In the genomic region with DNA sequence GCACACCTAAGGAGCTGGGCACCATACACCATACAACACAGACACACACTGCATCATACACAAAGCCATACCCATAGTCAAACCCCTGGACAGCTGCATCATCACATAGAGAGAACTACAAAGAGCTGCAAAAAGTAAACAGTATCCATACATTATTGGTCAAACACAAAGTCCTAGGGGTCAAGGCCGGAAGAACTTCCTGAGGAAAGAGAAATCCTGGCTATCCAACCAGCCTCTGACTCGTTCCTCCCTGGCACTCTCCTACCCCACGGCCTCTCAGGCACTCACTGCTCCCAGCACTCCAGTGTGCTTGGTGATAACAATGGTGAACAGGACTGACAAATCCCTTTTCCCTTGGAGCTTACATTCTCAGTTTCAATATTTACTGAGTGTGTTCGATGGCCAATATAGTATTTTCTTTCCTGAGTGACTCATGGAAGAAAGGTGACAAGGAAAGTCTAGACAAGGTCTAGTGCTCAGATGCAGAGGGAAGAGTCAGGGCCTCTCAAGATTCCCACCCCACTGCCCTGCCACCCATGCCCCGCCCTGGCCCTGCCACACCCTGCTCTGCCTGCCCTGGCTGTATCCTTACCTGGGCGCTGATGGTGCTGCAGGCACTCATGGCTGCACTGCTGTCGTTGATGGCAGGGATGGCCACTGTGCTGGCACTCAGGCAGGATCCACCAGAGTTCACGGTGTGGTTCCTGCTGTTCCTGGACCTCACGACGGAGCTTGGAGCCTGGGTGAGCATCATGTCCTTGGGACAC, we compare ENCODE assay signal across 24 cellular contexts. TPM values are rescaled to one million over a fixed set of nuclear protein-coding genes. Genes with fewer than 3 reads are reported as not detected.
DNase-seq lines count a peak whose midpoint lies in the region; ATAC-seq, FAIRE-seq and TF ChIP-seq lines count a peak whose summit lies in the region.
"Had no signal": no experiment of that assay in that cellular context is flagged by ENCODE, and none has a peak within 500 bp of the region (broad histone marks: within the 10 kb centered on the region; RNA-seq: fewer than 3 reads in every experiment).

No MANE protein-coding gene starts in this region.

- no peak overlapping the region for H2BK15ac ChIP-seq in neuronal stem cell (ENCODE audit: low read length)

- no peaks in the 10 kb centered on the region for H3K9me3 ChIP-seq in kidney (ENCODE audit: control insufficient read depth in 1 of 2, low read length in 2 of 2)
- H3K9me3 ChIP-seq in neuronal stem cell (replicated peaks in 1 of 2; ENCODE audit: control insufficient read depth in 2 of 2, insufficient read depth in 1 of 2, low read depth in 1 of 2, low read length in 2 of 2), result no peaks in the 10 kb centered on the region
- H3K9me3 ChIP-seq in transverse colon, result no peaks in the 10 kb centered on the region
- no peaks in the 10 kb centered on the region for H3K9me3 ChIP-seq in tibial nerve
- no peaks in the 10 kb centered on the region for H3K9me3 ChIP-seq in trophoblast cell (ENCODE audit: insufficient read depth, low read depth, low read length)
- H3K9me3 ChIP-seq: BE2C, Peyer's patch, SJCRH30 had no signal

- H3K4me3 ChIP-seq in kidney (ENCODE audit: low read length in 2 of 2) (no peak overlapping the region), neuronal stem cell (ENCODE audit: low read length in 2 of 2) (peak overlapping the region in 1 of 2 donors; percentile 65), transverse colon (no peak overlapping the region), tibial nerve (no peak overlapping the region), trophoblast cell (ENCODE audit: low read depth, low read length) (no peak overlapping the region)
- H3K4me3 ChIP-seq: Peyer's patch, SJCRH30 had no signal

- no peak overlapping the region for H3K9ac ChIP-seq in kidney (ENCODE audit: low read length in 2 of 2)
- H3K9ac ChIP-seq in neuronal stem cell (ENCODE audit: low read depth, low read length, poor library complexity), result peak overlapping the region; percentile 64
- no peak overlapping the region for H3K9ac ChIP-seq in trophoblast cell (ENCODE audit: low read length)
- H3K9ac ChIP-seq: KMS-11 had no signal

- DNase-seq in DMS53 treated with DMSO at 0.1 percent for 48 hours (lab: John Stamatoyannopoulos, UW; ENCODE audit: unreplicated experiment) (peak; percentile 1), kidney (peak; percentile 38), neuronal stem cell (ENCODE audit: low spot score) (no peak), transverse colon (peak; percentile 33), tibial nerve (ENCODE audit: low spot score in 2 of 2) (no peak), trophoblast cell (no peak)
- DNase-seq: BE2C; CD4-positive, CD25-positive, alpha-beta regulatory T cell; IMR-90; NCI-H1092 treated with DMSO at 0.1 percent for 48 hours; NCI-H146; NCI-H2029; NCI-H2227 treated with DMSO at 0.1 percent for 48 hours; NCI-H510A treated with DMSO at 0.1 percent for 48 hours; NCI-H774; NK-92 treated with Interleukin-12 subunit alpha and Interleukin-12 subunit beta, amount 100 ng/mL, for 24 hours; SJCRH30 had no signal

- no peak for TF ChIP-seq CTCF in kidney (IDR thresholded peaks at IDR 0.05; ENCODE audit: borderline replicate concordance, extremely low read depth, insufficient read depth)
- no peak for TF ChIP-seq CTCF in transverse colon (IDR thresholded peaks at IDR 0.05)
- TF ChIP-seq CTCF in tibial nerve (IDR thresholded peaks at IDR 0.05), result no peak

- H2AK5ac ChIP-seq in neuronal stem cell (ENCODE audit: low read depth, low read length), result no peak overlapping the region
- no peak overlapping the region for H2AK5ac ChIP-seq in trophoblast cell (ENCODE audit: low read length)

- no peak overlapping the region for H3K27ac ChIP-seq in kidney (ENCODE audit: low read depth in 2 of 2, low read length in 2 of 2)
- H3K27ac ChIP-seq in neuronal stem cell (replicated peaks; ENCODE audit: low read length), result no peak overlapping the region
- no peak overlapping the region for H3K27ac ChIP-seq in transverse colon
- H3K27ac ChIP-seq in tibial nerve, result no peak overlapping the region
- no peak overlapping the region for H3K27ac ChIP-seq in trophoblast cell (ENCODE audit: low read depth, low read length)
- H3K27ac ChIP-seq: KMS-11, Peyer's patch, SJCRH30 had no signal

- no peaks in the 10 kb centered on the region for H3K4me1 ChIP-seq in kidney (ENCODE audit: control insufficient read depth in 1 of 2, insufficient read depth in 1 of 2, low read depth in 1 of 2, low read length in 2 of 2)
- H3K4me1 ChIP-seq in neuronal stem cell (ENCODE audit: control insufficient read depth in 2 of 2, insufficient read depth in 1 of 2, low read depth in 1 of 2, low read length in 2 of 2), result peaks cover 0 to 3% of the 10 kb centered on the region in 2 donors
- H3K4me1 ChIP-seq in transverse colon, result peaks cover 0 to 9% (median 0%) of the 10 kb centered on the region in 4 donors
- H3K4me1 ChIP-seq in tibial nerve, result peaks cover 0 to 4% (median 0%) of the 10 kb centered on the region in 4 donors
- peaks cover 0 to 2% of the 10 kb centered on the region in 2 experiments for H3K4me1 ChIP-seq in trophoblast cell (ENCODE audit: control insufficient read depth in 1 of 2, insufficient read depth in 2 of 2, low read length in 2 of 2)
- H3K4me1 ChIP-seq: BE2C, Peyer's patch, SJCRH30 had no signal

- H2BK5ac ChIP-seq in neuronal stem cell (ENCODE audit: low read length), result no peak overlapping the region
- H2BK5ac ChIP-seq in trophoblast cell (ENCODE audit: low read depth, low read length, poor library complexity), result no peak overlapping the region

- TF ChIP-seq POLR2A in transverse colon (IDR thresholded peaks at IDR 0.05), result no peak
- no peak for TF ChIP-seq POLR2A in tibial nerve (IDR thresholded peaks at IDR 0.05)

- in situ Hi-C loops in transverse colon (cut with MboI; ENCODE audit: low pct_ligation_motif_present in 1 of 4, low pct_unique_long_range_greater_than_20kb in 1 of 4, low sequenced_read_pairs in 3 of 4), result loop anchor here in 2 of 4 donors (25.0 kb wide), 1 partner anchor 274 kb away; a partner anchor contains a TSS

- no peak overlapping the region for H2BK120ac ChIP-seq in neuronal stem cell (ENCODE audit: low read depth, low read length)
- no peak overlapping the region for H2BK120ac ChIP-seq in trophoblast cell (ENCODE audit: insufficient read depth, low read length, poor library complexity)

- no CpG with 5 or more reads among the region's 10 CpGs for WGBS in neuronal stem cell (ENCODE audit: extremely low coverage in 2 of 2, insufficient read length in 2 of 2, insufficient replicate concordance in 1 of 2), 2 donors
- WGBS in transverse colon (ENCODE audit: low coverage in 1 of 2), 2 donors, result 41% methylated on average over 10 of the region's 10 CpGs; no CpG with 5 or more reads in 1 of the 2 donors
- 59 to 66% methylated on average over 9 to 10 of the region's 10 CpGs for WGBS in tibial nerve, 2 donors
- no CpG with 5 or more reads among the region's 10 CpGs for WGBS in trophoblast cell (ENCODE audit: extremely low coverage, insufficient coverage, insufficient read length)

- H4K12ac ChIP-seq in trophoblast cell (ENCODE audit: low read depth, low read length), result no peak overlapping the region

- no peaks in the 10 kb centered on the region for H3K79me2 ChIP-seq in trophoblast cell (ENCODE audit: control insufficient read depth, insufficient read depth, low read length, poor library complexity)

- H3K18ac ChIP-seq in neuronal stem cell (ENCODE audit: low read length) (no peak overlapping the region), trophoblast cell (ENCODE audit: low read length) (no peak overlapping the region)

- H2AFZ ChIP-seq in neuronal stem cell (ENCODE audit: low read length) (no peak overlapping the region), trophoblast cell (ENCODE audit: insufficient read depth, low read length, poor library complexity) (no peak overlapping the region)

- H3K79me1 ChIP-seq in neuronal stem cell (ENCODE audit: low read depth, low read length), result no peaks in the 10 kb centered on the region
- no peaks in the 10 kb centered on the region for H3K79me1 ChIP-seq in trophoblast cell (ENCODE audit: low read length)

- H2BK12ac ChIP-seq in neuronal stem cell (ENCODE audit: low read length) (no peak overlapping the region), trophoblast cell (ENCODE audit: low read length) (no peak overlapping the region)

- H3K4ac ChIP-seq in neuronal stem cell (ENCODE audit: low read length), result no peak overlapping the region
- no peak overlapping the region for H3K4ac ChIP-seq in trophoblast cell (ENCODE audit: low read depth, low read length)

- intact Hi-C loops in kidney (cut with DNase I), result no loop called here
- intact Hi-C loops in transverse colon (cut with DNase I; ENCODE audit: low total_unique reads), result no loop called here

- H3K4me2 ChIP-seq in neuronal stem cell (ENCODE audit: insufficient read depth, low read length, poor library complexity, severe bottlenecking) (no peak overlapping the region), trophoblast cell (ENCODE audit: low read length) (no peak overlapping the region)
- H3K4me2 ChIP-seq: KMS-11 had no signal

- no peak for ATAC-seq in GM21381 (IDR thresholded peaks at IDR 0.05; ENCODE audit: unreplicated experiment)

- no peak for TF ChIP-seq EP300 in transverse colon (IDR thresholded peaks at IDR 0.05; ENCODE audit: low read depth)
- no peak for TF ChIP-seq EP300 in tibial nerve (IDR thresholded peaks at IDR 0.05)

- FAIRE-seq in kidney (lab: Jason Lieb, UNC), result no peak
- FAIRE-seq: G401.6, H1 had no signal

- H3K27me3 ChIP-seq in neuronal stem cell (ENCODE audit: control insufficient read depth in 3 of 3, insufficient read depth in 3 of 3, low read depth in 1 of 3, low read length in 3 of 3) (peaks cover 0 to 34% (median 17%) of the 10 kb centered on the region in 3 experiments), transverse colon (peaks cover 42% of the 10 kb centered on the region), tibial nerve (peaks cover 0 to 56% of the 10 kb centered on the region in 2 donors), trophoblast cell (ENCODE audit: insufficient read depth, low read length) (peaks cover 9% of the 10 kb centered on the region)
- H3K27me3 ChIP-seq: Peyer's patch had no signal

- H3K14ac ChIP-seq in neuronal stem cell (ENCODE audit: low read length), result no peak overlapping the region
- no peak overlapping the region for H3K14ac ChIP-seq in trophoblast cell (ENCODE audit: low read length)

- H4K91ac ChIP-seq in neuronal stem cell (ENCODE audit: low read depth, low read length, poor library complexity) (no peak overlapping the region), trophoblast cell (ENCODE audit: low read depth, low read length) (no peak overlapping the region)

- H3K36me3 ChIP-seq in kidney (ENCODE audit: control insufficient read depth in 1 of 2, insufficient read depth in 2 of 2, low read length in 2 of 2) (no peaks in the 10 kb centered on the region), neuronal stem cell (replicated peaks in 1 of 2; ENCODE audit: control insufficient read depth in 2 of 2, insufficient read depth in 2 of 2, low read length in 2 of 2) (no peaks in the 10 kb centered on the region), transverse colon (no peaks in the 10 kb centered on the region), tibial nerve (no peaks in the 10 kb centered on the region), trophoblast cell (ENCODE audit: control insufficient read depth in 1 of 2, insufficient read depth in 2 of 2, low read length in 2 of 2) (no peaks in the 10 kb centered on the region)
- H3K36me3 ChIP-seq: BE2C, Peyer's patch, SJCRH30 had no signal

- H4K8ac ChIP-seq in neuronal stem cell (ENCODE audit: low read depth, low read length), result no peak overlapping the region
- no peak overlapping the region for H4K8ac ChIP-seq in trophoblast cell (ENCODE audit: low read depth, low read length)

- H3K23ac ChIP-seq in neuronal stem cell (ENCODE audit: low read depth, low read length, poor library complexity), result peak overlapping the region; percentile 68
- no peak overlapping the region for H3K23ac ChIP-seq in trophoblast cell (ENCODE audit: low read length)

RNA-seq across cellular contexts. Expression of a gene that starts 3.4 kb away (rescaled TPM):
- 2.0 TPM for total RNA-seq in kidney
- 0.73 TPM for polyA plus RNA-seq in kidney (ENCODE audit: insufficient read depth, low read depth, low replicate concordance)
- polyA plus RNA-seq in neuronal stem cell (2013, experiment 1 of 2), result 0.26 TPM
- polyA plus RNA-seq in neuronal stem cell (2013, experiment 2 of 2), result 0.26 TPM
- total RNA-seq in transverse colon, result 1 to 10 TPM in 2 of 4 donors, under 1 TPM in 1, not detected in 1; 0.64 to 3.0 (median 1.5) TPM
- not detected for total RNA-seq in tibial nerve
- 0.06 and 0.07 TPM in 2 replicates for polyA plus RNA-seq in trophoblast cell (2013)
- total RNA-seq: CD4-positive, CD25-positive, alpha-beta regulatory T cell; HT1080; IMR-90; SJCRH30 had no signal
- polyA plus RNA-seq: CD4-positive, CD25-positive, alpha-beta regulatory T cell; IMR-90 had no signal

RNA-seq across cellular contexts. Expression of a gene that starts 22.8 kb away (rescaled TPM):
- total RNA-seq in kidney (0.88 TPM), transverse colon (10 to 100 TPM; 21.1 to 67.4 (median 65.5) TPM), tibial nerve (under 1 TPM in 1 of 4 donors, not detected in 3; 0.63 TPM)
- 3.1 TPM for polyA plus RNA-seq in kidney (ENCODE audit: insufficient read depth, low read depth, low replicate concordance)
- not detected for polyA plus RNA-seq in neuronal stem cell (2013, experiment 1 of 2)
- polyA plus RNA-seq in neuronal stem cell (2013, experiment 2 of 2), result not detected
- polyA plus RNA-seq in trophoblast cell (2013), result 0.04 TPM in 1 of 2 replicates, not detected in the other
- total RNA-seq: CD4-positive, CD25-positive, alpha-beta regulatory T cell; Daoy; H1; HT1080; IMR-90; SJCRH30 had no signal
- polyA plus RNA-seq: CD4-positive, CD25-positive, alpha-beta regulatory T cell; IMR-90 had no signal

RNA-seq across cellular contexts. Expression of a gene that starts 44.7 kb away (rescaled TPM):
- total RNA-seq in kidney (not detected), transverse colon (1 to 10 TPM in 1 of 4 donors, not detected in 3; 5.6 TPM), tibial nerve (not detected)
- not detected for polyA plus RNA-seq in kidney (ENCODE audit: insufficient read depth, low read depth, low replicate concordance)
- polyA plus RNA-seq in neuronal stem cell (2013, experiment 1 of 2), result not detected
- polyA plus RNA-seq in neuronal stem cell (2013, experiment 2 of 2), result not detected
- 0.15 and 0.21 TPM in 2 replicates for polyA plus RNA-seq in trophoblast cell (2013)
- total RNA-seq: CD4-positive, CD25-positive, alpha-beta regulatory T cell; H1; HT1080; IMR-90; SJCRH30 had no signal
- polyA plus RNA-seq: CD4-positive, CD25-positive, alpha-beta regulatory T cell; H1; IMR-90 had no signal

RNA-seq across cellular contexts. Expression of a gene that starts 53.0 kb away (rescaled TPM):
- total RNA-seq in kidney (not detected), transverse colon (1 to 10 TPM in 2 of 4 donors, not detected in 2; 1.9 to 8.2 TPM), tibial nerve (not detected)
- polyA plus RNA-seq in kidney (ENCODE audit: insufficient read depth, low read depth, low replicate concordance), result not detected
- not detected for polyA plus RNA-seq in neuronal stem cell (2013, experiment 1 of 2)
- polyA plus RNA-seq in neuronal stem cell (2013, experiment 2 of 2), result not detected
- 0.07 and 0.21 TPM in 2 replicates for polyA plus RNA-seq in trophoblast cell (2013)
- total RNA-seq: CD4-positive, CD25-positive, alpha-beta regulatory T cell; H1; HT1080; IMR-90; SJCRH30 had no signal
- polyA plus RNA-seq: CD4-positive, CD25-positive, alpha-beta regulatory T cell; H1; IMR-90 had no signal

Comparison
In these comparisons a context has a peak if more than half of its experiments do, and no peak if none do; other contexts are left out.
1. DNase-seq: peak in DMS53 treated with DMSO at 0.1 percent for 48 hours (single experiment), kidney (single experiment) and transverse colon (single experiment); none in neuronal stem cell (single experiment), tibial nerve (0 of 2) and trophoblast cell (0 of 2).
2. RNA of a gene that starts 22.8 kb away (total RNA-seq): 21.1 to 67.4 TPM in transverse colon; 0.88 TPM in kidney (single experiment) and 0.63 TPM in tibial nerve; every median in the first group is over 10 times any median in the second.